Comparison of ENCODE assay signal across 15 cellular contexts in the genomic region with DNA sequence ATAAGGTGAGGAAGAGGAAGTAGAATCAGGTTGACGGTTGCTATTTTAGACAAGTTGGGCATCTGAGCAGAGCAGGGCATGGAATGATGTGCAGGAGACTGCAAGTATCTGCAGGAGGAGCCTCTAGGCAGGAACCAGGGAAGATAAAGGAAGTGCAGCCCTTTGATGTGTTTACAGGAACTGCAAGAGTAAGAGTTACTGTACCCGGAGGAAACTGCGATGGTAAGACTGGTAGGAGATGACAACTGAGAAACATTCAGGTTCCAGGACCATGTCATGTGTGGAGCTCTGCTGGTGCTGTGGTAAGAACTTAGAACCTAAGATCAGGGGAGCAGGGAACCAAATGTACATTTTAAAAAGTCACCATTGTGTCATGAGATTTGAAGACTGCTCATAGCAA. TPM values are rescaled to one million over a fixed set of nuclear protein-coding genes. Genes with fewer than 3 reads are reported as not detected.
A peak's percentile ranks its signal among the peaks of the same experiment; 100 is the strongest.
DNase-seq lines count a peak whose midpoint lies in the region; ATAC-seq, FAIRE-seq and TF ChIP-seq lines count a peak whose summit lies in the region.
"Had no signal": no experiment of that assay in that cellular context is flagged by ENCODE, and none has a peak within 500 bp of the region (broad histone marks: within the 10 kb centered on the region; RNA-seq: fewer than 3 reads in every experiment).

No MANE protein-coding gene starts in this region.

- H3K4me2 ChIP-seq in neural cell (ENCODE audit: low read length), result no peak overlapping the region

- peaks cover 15% of the 10 kb centered on the region for H3F3A ChIP-seq in neural cell (ENCODE audit: insufficient read depth, low read length, poor library complexity, severe bottlenecking)

- no peaks in the 10 kb centered on the region for H4K20me1 ChIP-seq in neural cell (ENCODE audit: insufficient read depth)

- no peak for DNase-seq in activated CD4-positive, alpha-beta T cell treated with anti-CD3 and anti-CD28 coated beads for 36 hours
- no peak for DNase-seq in activated CD4-positive, alpha-beta T cell treated with anti-CD3 and anti-CD28 coated beads, Interleukin-2, amount 50 U/mL, for 4 hours
- DNase-seq in GM12891 (ENCODE audit: insufficient read length, low spot score) (no peak), NCI-H2029 (lab: John Stamatoyannopoulos, UW) (no peak), DMS 273 (lab: John Stamatoyannopoulos, UW; ENCODE audit: unreplicated experiment) (no peak)
- DNase-seq in activated T-helper 1 cell treated with anti-CD3 and anti-CD28 coated beads, Interleukin-12 subunit alpha, Interleukin-12 subunit beta, Interleukin-2, Interleukin-4 antibody, amounts not matched to agents 30 ng/mL and 10 ng/mL and 1 ng/mL, durations not matched to agents 14 hours and 24 hours and 36 hours (ENCODE audit: low spot score), result no peak
- DNase-seq: activated CD8-positive, alpha-beta memory T cell treated with anti-CD3 and anti-CD28 coated beads for 24 hours; HCEC 1CT; heart right ventricle; NCI-H1930; NCI-H510A; retina; stomach had no signal

- peak; percentile 60 for FAIRE-seq in GM12891 (lab: Jason Lieb, UNC)

- H3K27ac Mint-ChIP-seq in activated CD4-positive, alpha-beta T cell treated with anti-CD3 and anti-CD28 coated beads for 36 hours, result peak overlapping the region; percentile 8
- peak overlapping the region; percentile 9 for H3K27ac Mint-ChIP-seq in activated T-helper 1 cell treated with anti-CD3 and anti-CD28 coated beads, Interleukin-12 subunit alpha, Interleukin-12 subunit beta, Interleukin-2, Interleukin-4 antibody, amounts not matched to agents 30 ng/mL and 10 ng/mL and 1 ng/mL, durations not matched to agents 14 hours and 24 hours and 36 hours

- H3K9me2 ChIP-seq in neural cell (ENCODE audit: insufficient read depth, low read length), result no peaks in the 10 kb centered on the region

- H3K27me3 Mint-ChIP-seq in activated CD4-positive, alpha-beta T cell treated with anti-CD3 and anti-CD28 coated beads for 36 hours, result no peaks in the 10 kb centered on the region
- H3K27me3 Mint-ChIP-seq in activated T-helper 1 cell treated with anti-CD3 and anti-CD28 coated beads, Interleukin-12 subunit alpha, Interleukin-12 subunit beta, Interleukin-2, Interleukin-4 antibody, amounts not matched to agents 30 ng/mL and 10 ng/mL and 1 ng/mL, durations not matched to agents 14 hours and 24 hours and 36 hours (ENCODE audit: insufficient read depth), result no peaks in the 10 kb centered on the region

- H3K4me1 Mint-ChIP-seq in activated CD4-positive, alpha-beta T cell treated with anti-CD3 and anti-CD28 coated beads for 36 hours, result peaks cover 9% of the 10 kb centered on the region
- peaks cover 11% of the 10 kb centered on the region for H3K4me1 Mint-ChIP-seq in activated T-helper 1 cell treated with anti-CD3 and anti-CD28 coated beads, Interleukin-12 subunit alpha, Interleukin-12 subunit beta, Interleukin-2, Interleukin-4 antibody, amounts not matched to agents 30 ng/mL and 10 ng/mL and 1 ng/mL, durations not matched to agents 14 hours and 24 hours and 36 hours (ENCODE audit: low read depth)

- TF ChIP-seq POLR2A in GM12891 (IDR thresholded peaks at IDR 0.05; ENCODE audit: low read depth, low read length), result no peak

- peak overlapping the region; percentile 97 for H3K27ac ChIP-seq in neural cell (ENCODE audit: low read length)
- H3K27ac ChIP-seq: heart right ventricle, stomach had no signal

- H3K4me3 Mint-ChIP-seq in activated CD4-positive, alpha-beta T cell treated with anti-CD3 and anti-CD28 coated beads for 36 hours, result no peak overlapping the region
- H3K4me3 Mint-ChIP-seq in activated T-helper 1 cell treated with anti-CD3 and anti-CD28 coated beads, Interleukin-12 subunit alpha, Interleukin-12 subunit beta, Interleukin-2, Interleukin-4 antibody, amounts not matched to agents 30 ng/mL and 10 ng/mL and 1 ng/mL, durations not matched to agents 14 hours and 24 hours and 36 hours, result no peak overlapping the region

- POLR2A ChIA-PET in activated CD4-positive, alpha-beta T cell treated with anti-CD3 and anti-CD28 coated beads for 36 hours (lab: Charles Lee), result interaction anchor here (0.5 kb wide), 1 partner anchor 13 kb away, joined by 7 read pairs; no protein-coding TSS in a partner anchor

- intact Hi-C loops in activated CD4-positive, alpha-beta T cell treated with anti-CD3 and anti-CD28 coated beads for 36 hours (cut with DNase I, micrococcal nuclease), result no loop called here
- intact Hi-C loops in activated T-helper 1 cell treated with anti-CD3 and anti-CD28 coated beads, Interleukin-12 subunit alpha, Interleukin-12 subunit beta, Interleukin-2, Interleukin-4 antibody, amounts not matched to agents 30 ng/mL and 10 ng/mL and 1 ng/mL, durations not matched to agents 14 hours and 24 hours and 36 hours (cut with micrococcal nuclease), result no loop called here

- H3K9me3 ChIP-seq in neural cell (ENCODE audit: low read length), result no peaks in the 10 kb centered on the region
- H3K9me3 ChIP-seq: heart right ventricle, stomach had no signal

- no peaks in the 10 kb centered on the region for H3K27me3 ChIP-seq in neural cell (ENCODE audit: insufficient read depth, low read depth, low read length)
- H3K27me3 ChIP-seq: stomach had no signal

- CTCF ChIA-PET in activated CD4-positive, alpha-beta T cell treated with anti-CD3 and anti-CD28 coated beads for 36 hours (lab: Charles Lee), result interaction anchor here (0.9 kb wide), 1 partner anchor 21 kb away, joined by 4 read pairs; no protein-coding TSS in a partner anchor

- no peak overlapping the region for H2AFZ ChIP-seq in neural cell (ENCODE audit: low read depth, low read length)

- peak; percentile 81 for ATAC-seq in activated CD4-positive, alpha-beta T cell treated with anti-CD3 and anti-CD28 coated beads for 36 hours
- ATAC-seq in HG03135 (IDR thresholded peaks at IDR 0.05; ENCODE audit: unreplicated experiment), result no peak
- ATAC-seq: heart right ventricle had no signal

- H3K9me3 Mint-ChIP-seq in activated CD4-positive, alpha-beta T cell treated with anti-CD3 and anti-CD28 coated beads for 36 hours (ENCODE audit: low read depth), result no peaks in the 10 kb centered on the region
- H3K9me3 Mint-ChIP-seq in activated T-helper 1 cell treated with anti-CD3 and anti-CD28 coated beads, Interleukin-12 subunit alpha, Interleukin-12 subunit beta, Interleukin-2, Interleukin-4 antibody, amounts not matched to agents 30 ng/mL and 10 ng/mL and 1 ng/mL, durations not matched to agents 14 hours and 24 hours and 36 hours, result peaks cover 7% of the 10 kb centered on the region

- TF ChIP-seq CTCF in neural cell (IDR thresholded peaks at IDR 0.05; ENCODE audit: poor library complexity, severe bottlenecking), result no peak

- H3K36me3 Mint-ChIP-seq in activated CD4-positive, alpha-beta T cell treated with anti-CD3 and anti-CD28 coated beads for 36 hours (ENCODE audit: low read depth), result no peaks in the 10 kb centered on the region
- no peaks in the 10 kb centered on the region for H3K36me3 Mint-ChIP-seq in activated T-helper 1 cell treated with anti-CD3 and anti-CD28 coated beads, Interleukin-12 subunit alpha, Interleukin-12 subunit beta, Interleukin-2, Interleukin-4 antibody, amounts not matched to agents 30 ng/mL and 10 ng/mL and 1 ng/mL, durations not matched to agents 14 hours and 24 hours and 36 hours (ENCODE audit: low read depth)

- no peaks in the 10 kb centered on the region for H3K79me2 ChIP-seq in neural cell (replicated peaks; ENCODE audit: insufficient read depth, low read length)

- no peak overlapping the region for H3K9ac ChIP-seq in neural cell (ENCODE audit: low read length)

- H3K4me3 ChIP-seq in neural cell (ENCODE audit: low read length), result no peak overlapping the region
- H3K4me3 ChIP-seq: heart right ventricle, stomach had no signal

- no peak for TF ChIP-seq EP300 in neural cell (conservative IDR thresholded peaks at IDR 0.05; ENCODE audit: poor library complexity, severe bottlenecking)

- TF ChIP-seq RAD21 in neural cell (conservative IDR thresholded peaks at IDR 0.05), result no peak

- no peaks in the 10 kb centered on the region for H3K36me3 ChIP-seq in neural cell (ENCODE audit: insufficient read depth, low read length)
- H3K36me3 ChIP-seq: heart right ventricle, stomach had no signal

TF ChIP-seq in GM12891, 5 proteins besides CTCF, POLR2A, EP300 and RAD21:
- TF ChIP-seq TAF1 (IDR thresholded peaks at IDR 0.05; ENCODE audit: low read depth, low read length) (no peak), POLR2AphosphoS5 (IDR thresholded peaks at IDR 0.05; ENCODE audit: low read depth, low read length) (no peak), SPI1 (IDR thresholded peaks at IDR 0.05; ENCODE audit: low read depth, low read length) (peak; percentile 33; the same call in 1 of the 2 replicates), POU2F2 (IDR thresholded peaks at IDR 0.05; ENCODE audit: low read depth, low read length) (no peak)

TF ChIP-seq in neural cell, 6 proteins besides CTCF, POLR2A, EP300 and RAD21 (continues in another document):
- TF ChIP-seq EZH2 (IDR thresholded peaks at IDR 0.05; ENCODE audit: borderline replicate concordance, insufficient read depth, low read length, poor library complexity, severe bottlenecking), result no peak
- no peak for TF ChIP-seq POLR2AphosphoS5 (IDR thresholded peaks at IDR 0.05)
- TF ChIP-seq TAF1 (IDR thresholded peaks at IDR 0.05; ENCODE audit: low read depth), result no peak
- TF ChIP-seq SMC3 (conservative IDR thresholded peaks at IDR 0.05; ENCODE audit: poor library complexity), result no peak
- no peak for TF ChIP-seq MXI1 (conservative IDR thresholded peaks at IDR 0.05; ENCODE audit: poor library complexity, severe bottlenecking)

RNA-seq across cellular contexts. Expression of gene PPP1R21, which starts 44.9 kb away (rescaled TPM):
- total RNA-seq in activated CD4-positive, alpha-beta T cell treated with anti-CD3 and anti-CD28 coated beads for 36 hours, result 10 to 100 TPM; 22.1 to 23.3 TPM
- polyA plus RNA-seq in GM12891 (2012; ENCODE audit: low read depth, missing spikeins), result 16.5 TPM
- total RNA-seq in activated T-helper 1 cell treated with anti-CD3 and anti-CD28 coated beads, Interleukin-12 subunit alpha, Interleukin-12 subunit beta, Interleukin-2, Interleukin-4 antibody, amounts not matched to agents 30 ng/mL and 10 ng/mL and 1 ng/mL, durations not matched to agents 14 hours and 24 hours and 36 hours, result 16.2 and 18.8 TPM in 2 replicates
- polyA plus RNA-seq in neural cell, result 61.8 and 66.2 TPM in 2 replicates
- polyA minus RNA-seq in neural cell, result 61.1 and 62.1 TPM in 2 replicates
